Comparison of ENCODE assay signal across 23 cellular contexts in genomic region chr3:64939747-64940450, GRCh38.
"Had no signal": no experiment of that assay in that cellular context is flagged by ENCODE, and none has a peak within 500 bp of the region (broad histone marks: within the 10 kb centered on the region; RNA-seq: fewer than 3 reads in every experiment).

No MANE protein-coding gene starts in this region.

- H3K27me3 ChIP-seq: gastroesophageal sphincter, ovary had no signal

- H3K9me3 ChIP-seq: gastroesophageal sphincter, lower lobe of right lung, ovary, thoracic aorta had no signal

- FAIRE-seq: kidney, small intestine had no signal

- DNase-seq: activated CD4-positive, alpha-beta memory T cell treated with anti-CD3 and anti-CD28 coated beads, Interleukin-2, amount 10 ng/mL, durations not matched to agents 7 days and 5 days; activated CD4-positive, alpha-beta T cell treated with anti-CD3 and anti-CD28 coated beads, Interleukin-2, amount 10 ng/mL, durations not matched to agents 7 days and 5 days; activated CD4-positive, CD25-positive, alpha-beta regulatory T cell treated with anti-CD3 and anti-CD28 coated beads, Interleukin-2, amount 50 U/mL, for 72 hours; activated CD8-positive, alpha-beta memory T cell treated with anti-CD3 and anti-CD28 coated beads, Interleukin-2, amount 50 U/mL, for 48 hours; activated naive CD8-positive, alpha-beta T cell treated with anti-CD3 and anti-CD28 coated beads, Interleukin-2, amount 50 U/mL, for 24 hours; activated T-cell treated with anti-CD3 and anti-CD28 coated beads, Interleukin-2, amount 50 U/mL, for 24 hours; amygdala; effector memory CD8-positive, alpha-beta T cell; erythroblast; hypothalamus; immature natural killer cell; kidney; lower lobe of right lung; mesenchymal stem cell; naive B cell; ovary; retina; small intestine; stimulated activated CD4-positive, alpha-beta T cell treated with anti-CD3 and anti-CD28 coated beads, Interleukin-4, amount 100 ng/mL, for 24 hours; T-helper 17 cell; T1000 had no signal

- H3K27ac ChIP-seq: gastroesophageal sphincter, lower lobe of right lung, ovary, thoracic aorta had no signal

- H3K36me3 ChIP-seq: gastroesophageal sphincter, lower lobe of right lung, ovary, thoracic aorta had no signal

- H3K4me3 ChIP-seq: gastroesophageal sphincter, lower lobe of right lung, ovary, thoracic aorta had no signal
